9 cellular contexts compared by ENCODE assay signal in genomic region chrX:108165349-108166111, GRCh38.
A peak's percentile ranks its signal among the peaks of the same experiment; 100 is the strongest.
DNase-seq lines count a peak whose midpoint lies in the region; ATAC-seq, FAIRE-seq and TF ChIP-seq lines count a peak whose summit lies in the region.
"Had no signal": no experiment of that assay in that cellular context is flagged by ENCODE, and none has a peak within 500 bp of the region (broad histone marks: within the 10 kb centered on the region; RNA-seq: fewer than 3 reads in every experiment).

No MANE protein-coding gene starts in this region.

- POLR2A ChIA-PET in SK-N-SH (lab: Yijun Ruan, JAX), result no interaction called here

- TF ChIP-seq EP300 in SK-N-SH (IDR thresholded peaks at IDR 0.05; ENCODE audit: borderline replicate concordance in 1 of 2, low read depth in 1 of 2, low read length in 1 of 2), result no peak

- no peaks in the 10 kb centered on the region for H3K9me1 ChIP-seq in keratinocyte (ENCODE audit: control insufficient read depth, extremely low read depth, insufficient read depth, low read length)

- peak; percentile 13 for FAIRE-seq in keratinocyte (lab: Jason Lieb, UNC)

- CTCF ChIA-PET in SK-N-SH (lab: Yijun Ruan, JAX), result interaction anchor here (0.7 to 2.1 kb wide), 4 partner anchors 9 to 59 kb away, joined by 3 to 5 read pairs (median 3); no protein-coding TSS in a partner anchor

- H3K9ac ChIP-seq in SK-N-SH, result no peak overlapping the region
- H3K9ac ChIP-seq in keratinocyte (ENCODE audit: control insufficient read depth, extremely low read depth, insufficient read depth, low read length), result no peak overlapping the region

- no peaks in the 10 kb centered on the region for H3K36me3 ChIP-seq in SK-N-SH (replicated peaks in 1 of 2; ENCODE audit: control insufficient read depth in 1 of 2, insufficient read depth in 2 of 2, low read length in 1 of 2)
- H3K36me3 ChIP-seq in keratinocyte (ENCODE audit: control insufficient read depth in 2 of 2, extremely low read depth in 1 of 2, insufficient read depth in 2 of 2, low read length in 2 of 2), result no peaks in the 10 kb centered on the region

- H4K20me1 ChIP-seq in SK-N-SH (ENCODE audit: insufficient read depth) (no peaks in the 10 kb centered on the region), keratinocyte (ENCODE audit: control insufficient read depth, extremely low read depth, insufficient read depth, low read length) (no peaks in the 10 kb centered on the region)

- H3K4me3 ChIP-seq in SK-N-SH (ENCODE audit: low read depth in 2 of 2, low read length in 1 of 2), result no peak overlapping the region
- no peak overlapping the region for H3K4me3 ChIP-seq in keratinocyte (ENCODE audit: control insufficient read depth in 2 of 3, extremely low read depth in 1 of 3, insufficient read depth in 2 of 3, low read depth in 1 of 3, low read length in 3 of 3)

- H3K4me2 ChIP-seq in SK-N-SH (no peak overlapping the region), keratinocyte (ENCODE audit: control insufficient read depth, extremely low read depth, insufficient read depth, low read depth, low read length) (no peak overlapping the region)

- H2AFZ ChIP-seq in SK-N-SH (ENCODE audit: low read depth), result peak overlapping the region; percentile 60; the same call in 1 of the 2 replicates
- no peak overlapping the region for H2AFZ ChIP-seq in keratinocyte (ENCODE audit: control insufficient read depth, low read length)

- H3K4me1 ChIP-seq in SK-N-SH (ENCODE audit: control insufficient read depth in 1 of 2, insufficient read depth in 2 of 2, low read depth in 1 of 2, low read length in 1 of 2) (no peaks in the 10 kb centered on the region), keratinocyte (ENCODE audit: control insufficient read depth, extremely low read depth, insufficient read depth, low read length) (no peaks in the 10 kb centered on the region)

- 57% methylated on average over 8 of the region's 8 CpGs for WGBS in SK-N-SH (ENCODE audit: low lambda C conversion rate)

- dilution Hi-C loops in keratinocyte (cut with MboI; ENCODE audit: extremely low pct_ligation_motif_present, low sequenced_read_pairs), result no loop called here

- H3K27me3 ChIP-seq in SK-N-SH (ENCODE audit: insufficient read depth), result 0 out of 2 replicates have a peak, but pooled peaks cover 4% of the 10 kb centered on the region
- H3K27me3 ChIP-seq in keratinocyte (ENCODE audit: control insufficient read depth, extremely low read depth, insufficient read depth, low read length), result peaks cover 2% of the 10 kb centered on the region

- DNase-seq in Caki2 (ENCODE audit: low read depth) (peak; percentile 31), HT-29 (ENCODE audit: low spot score) (peak; percentile 50), SK-N-SH (peak; percentile 19), keratinocyte (ENCODE audit: low read depth, low spot score) (no peak), GM13977 (ENCODE audit: low spot score) (no peak)
- no peak for DNase-seq in activated CD8-positive, alpha-beta memory T cell treated with anti-CD3 and anti-CD28 coated beads, Interleukin-2, amount 50 U/mL, for 4 hours

- no peaks in the 10 kb centered on the region for H3K79me2 ChIP-seq in SK-N-SH (ENCODE audit: insufficient read depth)
- no peaks in the 10 kb centered on the region for H3K79me2 ChIP-seq in keratinocyte (ENCODE audit: control insufficient read depth, insufficient read depth, low read length)

- no peaks in the 10 kb centered on the region for H3F3A ChIP-seq in SK-N-SH (replicated peaks; ENCODE audit: insufficient read depth)

- no peak for ATAC-seq in GM21515 (IDR thresholded peaks at IDR 0.05; ENCODE audit: unreplicated experiment)
- ATAC-seq in HG02678 (IDR thresholded peaks at IDR 0.05; ENCODE audit: unreplicated experiment), result no peak

- peak; percentile 34 for TF ChIP-seq RAD21 in SK-N-SH (IDR thresholded peaks at IDR 0.05; ENCODE audit: low read length)

- H3K9me3 ChIP-seq in SK-N-SH (no peaks in the 10 kb centered on the region), keratinocyte (ENCODE audit: control insufficient read depth, low read depth, low read length) (no peaks in the 10 kb centered on the region)

- H3K9me2 ChIP-seq in SK-N-SH, result no peaks in the 10 kb centered on the region

- in situ Hi-C loops in Caki2 (cut with HindIII; ENCODE audit: low pct_unique_long_range_greater_than_20kb, low sequenced_read_pairs), result no loop called here
- in situ Hi-C loops in GM13977 (cut with MboI; ENCODE audit: low pct_unique_long_range_greater_than_20kb, low sequenced_read_pairs, unreplicated experiment), result no loop called here

- H3K27ac ChIP-seq in SK-N-SH (ENCODE audit: low read depth in 2 of 2, low read length in 1 of 2), result no peak overlapping the region
- no peak overlapping the region for H3K27ac ChIP-seq in keratinocyte (ENCODE audit: control insufficient read depth, insufficient read depth, low read length)
- H3K27ac ChIP-seq: HL-60 had no signal

- peak; percentile 58 for TF ChIP-seq CTCF in SK-N-SH (IDR thresholded peaks at IDR 0.05)
- TF ChIP-seq CTCF in keratinocyte (optimal IDR thresholded peaks at IDR 0.05 in 1 of 3, IDR thresholded peaks at IDR 0.05 in 1 of 3, conservative IDR thresholded peaks at IDR 0.05 in 1 of 3; ENCODE audit: extremely low read depth in 1 of 3, insufficient read depth in 2 of 3, low read length in 3 of 3), result peak; percentile 44 to 61 (median 58)
- no peak for TF ChIP-seq CTCF in GM13977 (IDR thresholded peaks at IDR 0.05; ENCODE audit: extremely low read depth, insufficient read depth, missing control alignments)

TF ChIP-seq in SK-N-SH, 30 proteins besides CTCF, POLR2A, EP300 and RAD21:
- TF ChIP-seq SMC3 (IDR thresholded peaks at IDR 0.05; ENCODE audit: low read depth, low read length), result peak; percentile 20; the same call in 1 of the 2 replicates
- TF ChIP-seq IRF3 (IDR thresholded peaks at IDR 0.05; ENCODE audit: low read depth, low read length), result no peak
- TF ChIP-seq, protein P1, sequence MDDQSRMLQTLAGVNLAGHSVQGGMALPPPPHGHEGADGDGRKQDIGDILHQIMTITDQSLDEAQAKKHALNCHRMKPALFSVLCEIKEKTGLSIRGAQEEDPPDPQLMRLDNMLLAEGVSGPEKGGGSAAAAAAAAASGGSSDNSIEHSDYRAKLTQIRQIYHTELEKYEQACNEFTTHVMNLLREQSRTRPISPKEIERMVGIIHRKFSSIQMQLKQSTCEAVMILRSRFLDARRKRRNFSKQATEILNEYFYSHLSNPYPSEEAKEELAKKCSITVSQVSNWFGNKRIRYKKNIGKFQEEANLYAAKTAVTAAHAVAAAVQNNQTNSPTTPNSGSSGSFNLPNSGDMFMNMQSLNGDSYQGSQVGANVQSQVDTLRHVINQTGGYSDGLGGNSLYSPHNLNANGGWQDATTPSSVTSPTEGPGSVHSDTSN (IDR thresholded peaks at IDR 0.05), result no peak
- peak; percentile 86 for TF ChIP-seq YY1 (IDR thresholded peaks at IDR 0.05; ENCODE audit: low read depth)
TF ChIP-seq in SK-N-SH: peak in this region for 2.

Comparison
In these comparisons a context has a peak if more than half of its experiments do, and no peak if none do; other contexts are left out.
1. DNase-seq: peak in Caki2 (single experiment), HT-29 (single experiment) and SK-N-SH (single experiment); none in keratinocyte (single experiment), GM13977 (single experiment) and activated CD8-positive, alpha-beta memory T cell treated with anti-CD3 and anti-CD28 coated beads, Interleukin-2, amount 50 U/mL, for 4 hours (single experiment).